ENCODE assay signal across 28 cellular contexts in genomic region chr12:46801293-46801692, GRCh38. TPM values are rescaled to one million over a fixed set of nuclear protein-coding genes. Genes with fewer than 3 reads are reported as not detected.
"Had no signal": no experiment of that assay in that cellular context is flagged by ENCODE, and none has a peak within 500 bp of the region (broad histone marks: within the 10 kb centered on the region; RNA-seq: fewer than 3 reads in every experiment).

No MANE protein-coding gene starts in this region.

- DNase-seq: activated CD4-positive, alpha-beta memory T cell treated with anti-CD3 and anti-CD28 coated beads, Interleukin-2, amount 10 ng/mL, durations not matched to agents 7 days and 5 days; activated CD4-positive, alpha-beta T cell treated with anti-CD3 and anti-CD28 coated beads for 1 hour; activated CD4-positive, alpha-beta T cell treated with anti-CD3 and anti-CD28 coated beads for 4 hours; activated CD4-positive, alpha-beta T cell treated with anti-CD3 and anti-CD28 coated beads, Interleukin-2, amount 10 ng/mL, durations not matched to agents 7 days and 5 days; activated CD4-positive, alpha-beta T cell treated with anti-CD3 and anti-CD28 coated beads, Interleukin-2, amount 50 U/mL, for 4 hours; activated CD4-positive, CD25-positive, alpha-beta regulatory T cell; activated CD8-positive, alpha-beta memory T cell treated with anti-CD3 and anti-CD28 coated beads, Interleukin-2, amount 50 U/mL, for 48 hours; activated gamma-delta T cell; activated naive CD4-positive, alpha-beta T cell; activated naive CD4-positive, alpha-beta T cell treated with anti-CD3 and anti-CD28 coated beads, Interleukin-2, amount 50 U/mL, for 16 hours; activated T-cell treated with anti-CD3 and anti-CD28 coated beads for 4 hours; activated T-cell treated with anti-CD3 and anti-CD28 coated beads, Interleukin-2, amount 50 U/mL, for 24 hours; activated T-cell treated with anti-CD3 and anti-CD28 coated beads, Interleukin-2, amount 50 U/mL, for 72 hours; amniotic stem cell; anterior cingulate cortex; caudate nucleus; cortex of kidney; dermis blood vessel endothelial cell; effector CD4-positive, alpha-beta T cell; endodermal cell; erythroblast; foreskin keratinocyte; gastrocnemius medialis; glutamatergic neuron; T-helper 2 cell had no signal

- H3K27ac ChIP-seq: esophagus muscularis mucosa, foreskin keratinocyte had no signal

- H3K4me3 ChIP-seq: esophagus muscularis mucosa had no signal

- H3K9me3 ChIP-seq: esophagus muscularis mucosa, gastrocnemius medialis had no signal

- ATAC-seq: activated T-cell treated with anti-CD3 and anti-CD28 coated beads, Interleukin-2, amount 50 U/mL, for 72 hours; foreskin keratinocyte; gastrocnemius medialis had no signal

- H3K4me1 Mint-ChIP-seq: activated CD4-positive, alpha-beta memory T cell treated with anti-CD3 and anti-CD28 coated beads, Interleukin-2, amount 10 ng/mL, durations not matched to agents 7 days and 5 days; activated CD4-positive, alpha-beta T cell treated with anti-CD3 and anti-CD28 coated beads, Interleukin-2, amount 10 ng/mL, durations not matched to agents 7 days and 5 days; endodermal cell had no signal

- H3K4me1 ChIP-seq: esophagus muscularis mucosa, foreskin keratinocyte had no signal

- H3K27ac Mint-ChIP-seq: activated CD4-positive, alpha-beta memory T cell treated with anti-CD3 and anti-CD28 coated beads, Interleukin-2, amount 10 ng/mL, durations not matched to agents 7 days and 5 days; activated CD4-positive, alpha-beta T cell treated with anti-CD3 and anti-CD28 coated beads, Interleukin-2, amount 10 ng/mL, durations not matched to agents 7 days and 5 days; activated naive CD8-positive, alpha-beta T cell; activated T-cell treated with anti-CD3 and anti-CD28 coated beads, Interleukin-2, amount 50 U/mL, for 24 hours; activated T-cell treated with anti-CD3 and anti-CD28 coated beads, Interleukin-2, amount 50 U/mL, for 72 hours; endodermal cell had no signal

- H3K36me3 ChIP-seq: esophagus muscularis mucosa, gastrocnemius medialis had no signal

- H3K27me3 ChIP-seq: esophagus muscularis mucosa, foreskin keratinocyte, gastrocnemius medialis had no signal

- H3K9me3 Mint-ChIP-seq: activated CD4-positive, alpha-beta T cell treated with anti-CD3 and anti-CD28 coated beads, Interleukin-2, amount 10 ng/mL, durations not matched to agents 7 days and 5 days; activated T-cell treated with anti-CD3 and anti-CD28 coated beads, Interleukin-2, amount 50 U/mL, for 24 hours; activated T-cell treated with anti-CD3 and anti-CD28 coated beads, Interleukin-2, amount 50 U/mL, for 72 hours; endodermal cell had no signal

- H3K4me3 Mint-ChIP-seq: activated CD4-positive, alpha-beta memory T cell treated with anti-CD3 and anti-CD28 coated beads, Interleukin-2, amount 10 ng/mL, durations not matched to agents 7 days and 5 days; activated CD4-positive, alpha-beta T cell treated with anti-CD3 and anti-CD28 coated beads, Interleukin-2, amount 10 ng/mL, durations not matched to agents 7 days and 5 days; activated naive CD8-positive, alpha-beta T cell; activated T-cell treated with anti-CD3 and anti-CD28 coated beads, Interleukin-2, amount 50 U/mL, for 24 hours; activated T-cell treated with anti-CD3 and anti-CD28 coated beads, Interleukin-2, amount 50 U/mL, for 72 hours; endodermal cell had no signal

- H3K36me3 Mint-ChIP-seq: activated naive CD8-positive, alpha-beta T cell had no signal

RNA-seq across cellular contexts. Expression of gene SLC38A4, which starts 24.5 kb away (rescaled TPM):
- total RNA-seq: activated CD4-positive, alpha-beta memory T cell treated with anti-CD3 and anti-CD28 coated beads, Interleukin-2, amount 10 ng/mL, durations not matched to agents 7 days and 5 days; activated CD4-positive, alpha-beta T cell treated with anti-CD3 and anti-CD28 coated beads, Interleukin-2, amount 10 ng/mL, durations not matched to agents 7 days and 5 days; T-helper 1 cell treated with Interleukin-12 subunit alpha and Interleukin-12 subunit beta and Interleukin-4 antibody, amounts not matched to agents 30 ng/mL and 1 ng/mL, for 36 hours had no signal
